ENCODE assay signal across 20 cellular contexts in the genomic region with DNA sequence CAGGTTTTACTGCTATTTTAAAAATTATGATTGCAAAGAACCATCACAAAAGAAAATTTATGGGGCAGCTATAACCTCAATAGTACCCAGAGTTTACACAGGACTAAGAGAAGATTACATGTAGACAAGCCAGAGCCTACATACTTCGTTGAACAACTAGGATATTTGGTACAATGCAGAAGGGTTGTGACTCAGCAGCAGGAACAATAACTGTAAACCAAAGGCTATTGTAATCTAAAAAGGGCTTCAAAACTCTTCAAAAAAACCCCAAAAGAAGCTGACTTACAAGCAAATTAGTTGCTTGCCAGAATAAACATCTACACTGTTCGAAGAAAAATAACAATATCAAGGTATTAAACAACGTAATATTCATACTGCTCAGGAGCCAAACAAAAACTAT.
A peak's percentile ranks its signal among the peaks of the same experiment; 100 is the strongest.
DNase-seq lines count a peak whose midpoint lies in the region; ATAC-seq and TF ChIP-seq lines count a peak whose summit lies in the region.
"Had no signal": no experiment of that assay in that cellular context is flagged by ENCODE, and none has a peak within 500 bp of the region (broad histone marks: within the 10 kb centered on the region; RNA-seq: fewer than 3 reads in every experiment).

No MANE protein-coding gene starts in this region.

- H3K27me3 ChIP-seq in Peyer's patch = no peaks in the 10 kb centered on the region

- H3K27ac Mint-ChIP-seq in nephron = peak overlapping the region; percentile 53 to 97 (median 72)
- H3K27ac Mint-ChIP-seq: CD4-positive, alpha-beta T cell; IgD-negative memory B cell had no signal

- TF ChIP-seq POLR2A in Peyer's patch (IDR thresholded peaks at IDR 0.05) = no peak

- no peak overlapping the region for H3K27ac ChIP-seq in Peyer's patch
- H3K27ac ChIP-seq: 22Rv1, A549, C4-2B had no signal

- TF ChIP-seq CTCF in epithelial cell of esophagus (IDR thresholded peaks at IDR 0.05; ENCODE audit: insufficient read depth, low read depth, low read length, missing control alignments) (no peak), nephron (IDR thresholded peaks at IDR 0.05; ENCODE audit: unreplicated experiment in 3 of 3) (no peak), Peyer's patch (IDR thresholded peaks at IDR 0.05) (no peak)

- H3K9me3 ChIP-seq in Peyer's patch = no peaks in the 10 kb centered on the region
- H3K9me3 ChIP-seq: A549, HAP-1 had no signal

- H3K36me3 Mint-ChIP-seq in nephron (ENCODE audit: low read depth) = no peaks in the 10 kb centered on the region
- H3K36me3 Mint-ChIP-seq: IgD-negative memory B cell had no signal

- peaks cover 5% of the 10 kb centered on the region for H3K9me3 Mint-ChIP-seq in nephron

- DNase-seq in DMS53 (lab: John Stamatoyannopoulos, UW) = peak; percentile 6
- DNase-seq in DMS53 treated with DMSO at 0.1 percent for 48 hours (lab: John Stamatoyannopoulos, UW; ENCODE audit: unreplicated experiment) = no peak
- peak; percentile 20 for DNase-seq in epithelial cell of esophagus (ENCODE audit: low read depth)
- DNase-seq in Peyer's patch = no peak
- DNase-seq in central memory CD4-positive, alpha-beta T cell = no peak
- DNase-seq: AML-193; CD4-positive, alpha-beta T cell; DMS153; DND-41; EL; KBM-7 had no signal

- H3K4me3 Mint-ChIP-seq in nephron = no peak overlapping the region
- H3K4me3 Mint-ChIP-seq: CD4-positive, alpha-beta T cell; IgD-negative memory B cell had no signal

- ATAC-seq in HG03432 (IDR thresholded peaks at IDR 0.05; ENCODE audit: unreplicated experiment) = no peak
- ATAC-seq: A549, GM12878, HepG2 had no signal

- H3K4me1 ChIP-seq in Peyer's patch = no peaks in the 10 kb centered on the region
- H3K4me1 ChIP-seq: A549 had no signal

- H3K4me3 ChIP-seq in epithelial cell of esophagus (ENCODE audit: low read length) (no peak overlapping the region), Peyer's patch (no peak overlapping the region)
- H3K4me3 ChIP-seq: A549, GM12878, HAP-1 had no signal

- H3K4me1 Mint-ChIP-seq in nephron = no peaks in the 10 kb centered on the region
- H3K4me1 Mint-ChIP-seq: IgD-negative memory B cell had no signal

- no peaks in the 10 kb centered on the region for H3K27me3 Mint-ChIP-seq in nephron (ENCODE audit: low read depth)
- H3K27me3 Mint-ChIP-seq: CD4-positive, alpha-beta T cell; IgD-negative memory B cell had no signal

- H3K36me3 ChIP-seq in Peyer's patch = no peaks in the 10 kb centered on the region
- H3K36me3 ChIP-seq: HAP-1 had no signal

Comparison
In these comparisons a context has a peak if more than half of its experiments do, and no peak if none do; other contexts are left out.
1. DNase-seq: peak in DMS53 (single experiment) and epithelial cell of esophagus (single experiment); none in DMS53 treated with DMSO at 0.1 percent for 48 hours (single experiment), Peyer's patch (0 of 3) and central memory CD4-positive, alpha-beta T cell (single experiment).